ENCODE assay signal across 1 cellular context in the genomic region with DNA sequence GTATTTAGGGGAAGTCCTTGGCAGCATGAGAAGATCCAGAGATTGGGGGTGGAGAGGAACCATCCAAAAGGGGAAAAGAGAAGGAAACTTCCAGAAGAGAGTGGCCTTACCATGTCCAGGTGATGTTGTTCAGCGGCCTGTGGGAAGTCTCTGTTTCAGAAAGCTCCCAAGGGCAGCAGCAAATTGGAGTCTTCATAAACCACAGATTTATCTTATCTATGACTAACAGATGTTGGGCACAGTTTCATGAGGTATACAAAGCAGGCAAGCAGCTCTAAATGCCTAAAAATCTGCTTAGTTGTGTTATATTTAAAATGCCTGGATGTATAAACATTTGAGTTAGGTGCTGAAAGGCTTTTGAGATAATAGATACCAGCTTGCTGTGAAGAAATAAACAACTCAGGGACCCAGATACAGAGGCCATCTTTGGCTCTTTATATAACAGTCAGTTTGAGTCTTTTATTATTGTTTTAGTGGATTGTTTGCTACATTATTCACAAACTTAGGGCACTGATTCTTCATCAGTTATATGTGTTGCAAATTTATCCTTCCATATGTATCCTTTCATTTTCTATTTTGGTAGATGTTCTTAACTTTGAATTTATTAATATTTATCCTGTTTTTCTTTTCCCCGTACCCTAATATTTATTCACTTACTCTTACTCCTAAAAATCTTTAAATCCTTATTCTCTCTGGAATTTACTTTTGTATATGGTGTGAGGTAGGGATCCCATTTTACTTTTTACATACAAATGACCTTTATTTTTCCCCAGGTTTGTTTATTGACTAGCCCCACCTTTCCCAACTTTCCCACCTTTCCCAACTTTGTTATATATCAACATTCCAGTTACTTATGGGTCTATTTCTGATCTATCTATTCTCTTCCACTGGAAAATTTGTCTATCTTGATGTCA.
TF ChIP-seq lines count a peak whose summit lies in the region.

No MANE protein-coding gene starts in this region.

TF ChIP-seq in K562, 482 proteins besides CTCF, POLR2A, EP300 and RAD21 (continued from another document and continues in another):
- TF ChIP-seq ZNF609 (CRISPR knock-in tag; IDR thresholded peaks at IDR 0.05; ENCODE audit: borderline replicate concordance) (no peak), SMC3 (conservative IDR thresholded peaks at IDR 0.05; ENCODE audit: insufficient read depth, low read depth, low read length) (no peak), IRF2 (CRISPR knock-in tag; IDR thresholded peaks at IDR 0.05) (no peak), CTBP1 (IDR thresholded peaks at IDR 0.05; ENCODE audit: borderline replicate concordance) (peak; percentile 92), DPF2 (IDR thresholded peaks at IDR 0.05) (peak; percentile 93), TCF3 (CRISPR knock-in tag; IDR thresholded peaks at IDR 0.05) (peak; percentile 93), CHD1 (IDR thresholded peaks at IDR 0.05; ENCODE audit: low read length) (no peak), ZNF584 (CRISPR knock-in tag; IDR thresholded peaks at IDR 0.05; ENCODE audit: low read depth) (peak; percentile 49; the same call in 1 of the 2 replicates), GTF2E2 (tag; IDR thresholded peaks at IDR 0.05) (no peak), GATAD2B (IDR thresholded peaks at IDR 0.05; ENCODE audit: borderline replicate concordance) (no peak), ZNF212 (CRISPR knock-in tag; IDR thresholded peaks at IDR 0.05) (no peak), ZKSCAN8 (CRISPR knock-in tag; IDR thresholded peaks at IDR 0.05) (peak; percentile 66; the same call in 1 of the 2 replicates), ARID4B (CRISPR knock-in tag; IDR thresholded peaks at IDR 0.05) (no peak), KDM1A (IDR thresholded peaks at IDR 0.05) (peak; percentile 95), NCOA6 (IDR thresholded peaks at IDR 0.05) (no peak), NR2C1 (IDR thresholded peaks at IDR 0.05) (no peak), NR2C1 (tag; IDR thresholded peaks at IDR 0.05) (0 out of 2 replicates have a peak, but pooled peaks have one; percentile 27), SMAD2 (IDR thresholded peaks at IDR 0.05; ENCODE audit: low read depth, low read length) (no peak), FUS (optimal IDR thresholded peaks at IDR 0.05; ENCODE audit: low read depth, low read length) (no peak), TAF1 (IDR thresholded peaks at IDR 0.05; ENCODE audit: control insufficient read depth, extremely low read depth, insufficient read depth, low read length, severe bottlenecking) (no peak), ZNF217 (CRISPR knock-in tag; IDR thresholded peaks at IDR 0.05) (no peak), LCOR (CRISPR knock-in tag; IDR thresholded peaks at IDR 0.05) (peak; percentile 82), JUN (IDR thresholded peaks at IDR 0.05; ENCODE audit: borderline replicate concordance, low read depth, low read length) (no peak), JUN (CRISPR knock-in tag; IDR thresholded peaks at IDR 0.05; ENCODE audit: borderline replicate concordance) (no peak), ZNF639 (CRISPR knock-in tag; conservative IDR thresholded peaks at IDR 0.05 in 1 of 2, IDR thresholded peaks at IDR 0.05 in 1 of 2) (peak in 1 of 2 experiments; percentile 85; a peak in 2 of 4 replicates), IRF9 (tag; IDR thresholded peaks at IDR 0.05) (no peak), TRIM28 (IDR thresholded peaks at IDR 0.05) (peak; percentile 85; the same call in 1 of the 2 replicates), EZH2 (IDR thresholded peaks at IDR 0.05; ENCODE audit: borderline replicate concordance, low read depth, low read length) (no peak), HLTF (IDR thresholded peaks at IDR 0.05) (no peak), ESRRA (IDR thresholded peaks at IDR 0.05; ENCODE audit: borderline replicate concordance, low read depth) (peak; percentile 94; the same call in 1 of the 2 replicates), MBD2 (IDR thresholded peaks at IDR 0.05; ENCODE audit: borderline replicate concordance, low read depth) (no peak), THAP7 (CRISPR knock-in tag; IDR thresholded peaks at IDR 0.05) (no peak), FOXJ3 (CRISPR knock-in tag; IDR thresholded peaks at IDR 0.05) (no peak)
- TF ChIP-seq, protein P1, sequence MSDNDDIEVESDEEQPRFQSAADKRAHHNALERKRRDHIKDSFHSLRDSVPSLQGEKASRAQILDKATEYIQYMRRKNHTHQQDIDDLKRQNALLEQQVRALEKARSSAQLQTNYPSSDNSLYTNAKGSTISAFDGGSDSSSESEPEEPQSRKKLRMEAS (CRISPR knock-in tag; IDR thresholded peaks at IDR 0.05) = no peak
- TF ChIP-seq, protein P2, sequence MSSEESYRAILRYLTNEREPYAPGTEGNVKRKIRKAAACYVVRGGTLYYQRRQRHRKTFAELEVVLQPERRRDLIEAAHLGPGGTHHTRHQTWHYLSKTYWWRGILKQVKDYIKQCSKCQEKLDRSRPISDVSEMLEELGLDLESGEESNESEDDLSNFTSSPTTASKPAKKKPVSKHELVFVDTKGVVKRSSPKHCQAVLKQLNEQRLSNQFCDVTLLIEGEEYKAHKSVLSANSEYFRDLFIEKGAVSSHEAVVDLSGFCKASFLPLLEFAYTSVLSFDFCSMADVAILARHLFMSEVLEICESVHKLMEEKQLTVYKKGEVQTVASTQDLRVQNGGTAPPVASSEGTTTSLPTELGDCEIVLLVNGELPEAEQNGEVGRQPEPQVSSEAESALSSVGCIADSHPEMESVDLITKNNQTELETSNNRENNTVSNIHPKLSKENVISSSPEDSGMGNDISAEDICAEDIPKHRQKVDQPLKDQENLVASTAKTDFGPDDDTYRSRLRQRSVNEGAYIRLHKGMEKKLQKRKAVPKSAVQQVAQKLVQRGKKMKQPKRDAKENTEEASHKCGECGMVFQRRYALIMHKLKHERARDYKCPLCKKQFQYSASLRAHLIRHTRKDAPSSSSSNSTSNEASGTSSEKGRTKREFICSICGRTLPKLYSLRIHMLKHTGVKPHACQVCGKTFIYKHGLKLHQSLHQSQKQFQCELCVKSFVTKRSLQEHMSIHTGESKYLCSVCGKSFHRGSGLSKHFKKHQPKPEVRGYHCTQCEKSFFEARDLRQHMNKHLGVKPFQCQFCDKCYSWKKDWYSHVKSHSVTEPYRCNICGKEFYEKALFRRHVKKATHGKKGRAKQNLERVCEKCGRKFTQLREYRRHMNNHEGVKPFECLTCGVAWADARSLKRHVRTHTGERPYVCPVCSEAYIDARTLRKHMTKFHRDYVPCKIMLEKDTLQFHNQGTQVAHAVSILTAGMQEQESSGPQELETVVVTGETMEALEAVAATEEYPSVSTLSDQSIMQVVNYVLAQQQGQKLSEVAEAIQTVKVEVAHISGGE (CRISPR knock-in tag; IDR thresholded peaks at IDR 0.05) = no peak
- TF ChIP-seq, protein P3, sequence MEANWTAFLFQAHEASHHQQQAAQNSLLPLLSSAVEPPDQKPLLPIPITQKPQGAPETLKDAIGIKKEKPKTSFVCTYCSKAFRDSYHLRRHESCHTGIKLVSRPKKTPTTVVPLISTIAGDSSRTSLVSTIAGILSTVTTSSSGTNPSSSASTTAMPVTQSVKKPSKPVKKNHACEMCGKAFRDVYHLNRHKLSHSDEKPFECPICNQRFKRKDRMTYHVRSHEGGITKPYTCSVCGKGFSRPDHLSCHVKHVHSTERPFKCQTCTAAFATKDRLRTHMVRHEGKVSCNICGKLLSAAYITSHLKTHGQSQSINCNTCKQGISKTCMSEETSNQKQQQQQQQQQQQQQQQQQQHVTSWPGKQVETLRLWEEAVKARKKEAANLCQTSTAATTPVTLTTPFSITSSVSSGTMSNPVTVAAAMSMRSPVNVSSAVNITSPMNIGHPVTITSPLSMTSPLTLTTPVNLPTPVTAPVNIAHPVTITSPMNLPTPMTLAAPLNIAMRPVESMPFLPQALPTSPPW (CRISPR knock-in tag; IDR thresholded peaks at IDR 0.05) = peak; percentile 41; the same call in 1 of the 2 replicates
- TF ChIP-seq, protein P4, sequence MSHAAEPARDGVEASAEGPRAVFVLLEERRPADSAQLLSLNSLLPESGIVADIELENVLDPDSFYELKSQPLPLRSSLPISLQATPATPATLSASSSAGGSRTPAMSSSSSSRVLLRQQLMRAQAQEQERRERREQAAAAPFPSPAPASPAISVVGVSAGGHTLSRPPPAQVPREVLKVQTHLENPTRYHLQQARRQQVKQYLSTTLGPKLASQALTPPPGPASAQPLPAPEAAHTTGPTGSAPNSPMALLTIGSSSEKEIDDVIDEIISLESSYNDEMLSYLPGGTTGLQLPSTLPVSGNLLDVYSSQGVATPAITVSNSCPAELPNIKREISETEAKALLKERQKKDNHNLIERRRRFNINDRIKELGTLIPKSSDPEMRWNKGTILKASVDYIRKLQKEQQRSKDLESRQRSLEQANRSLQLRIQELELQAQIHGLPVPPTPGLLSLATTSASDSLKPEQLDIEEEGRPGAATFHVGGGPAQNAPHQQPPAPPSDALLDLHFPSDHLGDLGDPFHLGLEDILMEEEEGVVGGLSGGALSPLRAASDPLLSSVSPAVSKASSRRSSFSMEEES (CRISPR knock-in tag; IDR thresholded peaks at IDR 0.05) = no peak
